ENCODE assay signal across 33 cellular contexts in genomic region chr12:80679346-80680131, GRCh38. TPM values are rescaled to one million over a fixed set of nuclear protein-coding genes. Genes with fewer than 3 reads are reported as not detected.
"Had no signal": no experiment of that assay in that cellular context is flagged by ENCODE, and none has a peak within 500 bp of the region (broad histone marks: within the 10 kb centered on the region; RNA-seq: fewer than 3 reads in every experiment).

No MANE protein-coding gene starts in this region.

- H3K4me1 ChIP-seq: ascending aorta, body of pancreas had no signal

- H3K27ac ChIP-seq: ascending aorta, body of pancreas, VCaP had no signal

- H3K36me3 ChIP-seq: ascending aorta had no signal

- H3K9me3 ChIP-seq: ascending aorta, body of pancreas, SK-N-SH had no signal

- H3K27me3 ChIP-seq: ascending aorta, body of pancreas had no signal

- H3K4me3 ChIP-seq: ascending aorta, body of pancreas had no signal

- H3K9me2 ChIP-seq: SK-N-SH had no signal

- H3K4me2 ChIP-seq: SK-N-SH had no signal

- H3K9ac ChIP-seq: SK-N-SH had no signal

- DNase-seq: activated CD4-positive, alpha-beta memory T cell treated with anti-CD3 and anti-CD28 coated beads for 36 hours; activated CD4-positive, alpha-beta T cell treated with anti-CD3 and anti-CD28 coated beads, Interleukin-2, amount 10 ng/mL, durations not matched to agents 7 days and 5 days; activated CD4-positive, CD25-positive, alpha-beta regulatory T cell; activated CD8-positive, alpha-beta memory T cell treated with anti-CD3 and anti-CD28 coated beads for 24 hours; activated effector memory CD4-positive, alpha-beta T cell treated with anti-CD3 and anti-CD28 coated beads, Interleukin-2, amount 50 U/mL, for 16 hours; activated naive CD4-positive, alpha-beta T cell treated with Interleukin-2 at 50 U/mL for 16 hours; activated naive CD8-positive, alpha-beta T cell treated with anti-CD3 and anti-CD28 coated beads, Interleukin-2, amount 50 U/mL, for 24 hours; activated T-cell treated with anti-CD3 and anti-CD28 coated beads, Interleukin-2, amount 50 U/mL, for 4 hours; amniotic stem cell; body of pancreas; central memory CD4-positive, alpha-beta T cell; KG1; MV-4-11; NCI-H1105 treated with DMSO at 0.1 percent for 48 hours; NCI-H1436 treated with DMSO at 0.1 percent for 48 hours; NCI-H187; NCI-H2081; NCI-H2171; NCI-H2227 treated with DMSO at 0.1 percent for 48 hours; NCI-H446 treated with DMSO at 0.1 percent for 48 hours; NCI-H526 treated with DMSO at 0.1 percent for 48 hours; RPMI8226; SK-N-SH; T-helper 1 cell had no signal

RNA-seq across cellular contexts. Expression of gene MYF6, which starts 27.9 kb away (rescaled TPM):
- total RNA-seq: activated CD4-positive, alpha-beta memory T cell treated with anti-CD3 and anti-CD28 coated beads for 36 hours; activated CD4-positive, alpha-beta T cell treated with anti-CD3 and anti-CD28 coated beads, Interleukin-2, amount 10 ng/mL, durations not matched to agents 7 days and 5 days; activated naive CD4-positive, alpha-beta T cell treated with anti-CD3 and anti-CD28 coated beads, Interleukin-2, amount 50 U/mL, for 72 hours; activated T-cell treated with anti-CD3 and anti-CD28 coated beads, Interleukin-2, amount 50 U/mL, for 4 hours; ascending aorta; body of pancreas; bronchial epithelial cell; MCF 10A; OCI-LY7; Right ventricle myocardium inferior; T-helper 2 cell treated with Interferon-gamma antibody and Interleukin-4, amounts not matched to agents 100 ng/mL and 5 ng/mL, for 36 hours had no signal
- polyA plus RNA-seq: IgD-negative memory B cell, SK-N-SH had no signal

RNA-seq across cellular contexts. Expression of gene MYF5, which starts 37.2 kb away (rescaled TPM):
- total RNA-seq: activated CD4-positive, alpha-beta memory T cell treated with anti-CD3 and anti-CD28 coated beads for 36 hours; activated CD4-positive, alpha-beta T cell treated with anti-CD3 and anti-CD28 coated beads, Interleukin-2, amount 10 ng/mL, durations not matched to agents 7 days and 5 days; activated naive CD4-positive, alpha-beta T cell treated with anti-CD3 and anti-CD28 coated beads, Interleukin-2, amount 50 U/mL, for 72 hours; activated T-cell treated with anti-CD3 and anti-CD28 coated beads, Interleukin-2, amount 50 U/mL, for 4 hours; ascending aorta; body of pancreas; bronchial epithelial cell; MCF 10A; OCI-LY7; Right ventricle myocardium inferior; T-helper 2 cell treated with Interferon-gamma antibody and Interleukin-4, amounts not matched to agents 100 ng/mL and 5 ng/mL, for 36 hours had no signal
- polyA plus RNA-seq: IgD-negative memory B cell, SK-N-SH had no signal
